ENCODE assay signal across 8 cellular contexts in the genomic region with DNA sequence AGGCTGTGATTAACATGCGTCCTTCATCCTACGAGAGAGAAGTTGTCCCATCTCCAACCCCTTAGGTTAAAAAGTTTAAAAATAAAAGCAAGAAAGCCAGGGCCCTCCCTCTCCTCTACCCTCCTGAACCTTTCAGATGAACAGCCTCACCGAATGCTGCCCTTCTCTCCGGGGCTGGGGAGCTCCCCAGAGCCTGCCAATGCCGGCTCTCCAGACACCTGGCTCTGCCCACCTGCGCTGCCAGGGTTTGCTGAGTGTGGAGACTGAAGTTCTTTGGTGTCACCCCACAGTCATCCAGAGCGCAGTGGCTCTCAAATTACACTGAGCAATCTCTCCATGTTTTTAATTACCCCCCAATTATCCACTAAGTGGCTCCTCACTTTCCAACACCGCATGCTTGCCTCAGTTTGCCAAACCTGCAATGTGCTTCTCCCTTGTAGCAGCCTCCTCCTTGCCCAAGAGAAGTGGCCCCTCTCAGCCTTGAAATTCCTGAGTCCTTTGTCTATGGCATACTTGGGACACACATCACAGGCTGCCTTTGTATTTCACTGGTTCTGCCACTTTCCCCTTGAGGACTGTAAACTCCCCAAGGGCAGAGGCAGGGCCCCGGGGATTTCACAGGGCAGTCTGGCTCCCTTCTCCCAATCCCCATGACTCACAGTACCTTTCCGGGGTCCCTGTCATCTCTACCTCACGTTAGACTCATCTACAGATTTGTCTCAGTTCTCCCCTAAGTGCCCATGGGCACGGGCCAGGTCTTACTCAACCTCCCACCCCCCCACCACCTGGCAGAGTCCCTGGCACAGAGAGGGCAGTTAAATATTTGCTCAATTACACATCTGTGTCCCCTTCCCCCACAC. TPM values are rescaled to one million over a fixed set of nuclear protein-coding genes. Genes with fewer than 3 reads are reported as not detected.
A peak's percentile ranks its signal among the peaks of the same experiment; 100 is the strongest.
DNase-seq lines count a peak whose midpoint lies in the region; ATAC-seq, FAIRE-seq and TF ChIP-seq lines count a peak whose summit lies in the region.

No MANE protein-coding gene starts in this region.

- peak overlapping the region; percentile 92 for H3K27ac Mint-ChIP-seq in activated CD8-positive, alpha-beta memory T cell treated with anti-CD3 and anti-CD28 coated beads, Interleukin-2, amount 10 ng/mL, durations not matched to agents 7 days and 5 days
- peak overlapping the region; percentile 98 for H3K27ac Mint-ChIP-seq in neural crest cell (ENCODE audit: unreplicated experiment)

- peaks cover 56% of the 10 kb centered on the region for H3K4me1 Mint-ChIP-seq in activated CD8-positive, alpha-beta memory T cell treated with anti-CD3 and anti-CD28 coated beads, Interleukin-2, amount 10 ng/mL, durations not matched to agents 7 days and 5 days
- peaks cover 41% of the 10 kb centered on the region for H3K4me1 Mint-ChIP-seq in neural crest cell

- FAIRE-seq in urothelium cell line (lab: Jason Lieb, UNC): no peak

- DNase-seq in DMS153 (lab: John Stamatoyannopoulos, UW): peak; percentile 55
- peak; percentile 92 for DNase-seq in NCI-H1105 treated with DMSO at 0.1 percent for 48 hours (lab: John Stamatoyannopoulos, UW)
- peak; percentile 63 for DNase-seq in activated CD8-positive, alpha-beta memory T cell treated with anti-CD3 and anti-CD28 coated beads, Interleukin-2, amount 10 ng/mL, durations not matched to agents 7 days and 5 days
- DNase-seq in epithelial cell of proximal tubule (ENCODE audit: low read depth): no peak
- DNase-seq in neural crest cell (ENCODE audit: low read depth, low spot score): no peak
- peak; percentile 27 for DNase-seq in urothelium cell line (ENCODE audit: low spot score)
- no peak for DNase-seq in NCI-H1930 (lab: John Stamatoyannopoulos, UW)

- H3K4me3 Mint-ChIP-seq in activated CD8-positive, alpha-beta memory T cell treated with anti-CD3 and anti-CD28 coated beads, Interleukin-2, amount 10 ng/mL, durations not matched to agents 7 days and 5 days: peak overlapping the region; percentile 88
- H3K4me3 Mint-ChIP-seq in neural crest cell: peak overlapping the region; percentile 84

- H3K9me3 Mint-ChIP-seq in activated CD8-positive, alpha-beta memory T cell treated with anti-CD3 and anti-CD28 coated beads, Interleukin-2, amount 10 ng/mL, durations not matched to agents 7 days and 5 days (ENCODE audit: low read depth): no peaks in the 10 kb centered on the region
- no peaks in the 10 kb centered on the region for H3K9me3 Mint-ChIP-seq in neural crest cell

- TF ChIP-seq CTCF in epithelial cell of proximal tubule (conservative IDR thresholded peaks at IDR 0.05; ENCODE audit: low read depth, low read length): no peak
- no peak for TF ChIP-seq CTCF in neural crest cell (conservative IDR thresholded peaks at IDR 0.05)

- H3K27me3 Mint-ChIP-seq in activated CD8-positive, alpha-beta memory T cell treated with anti-CD3 and anti-CD28 coated beads, Interleukin-2, amount 10 ng/mL, durations not matched to agents 7 days and 5 days: no peaks in the 10 kb centered on the region
- no peaks in the 10 kb centered on the region for H3K27me3 Mint-ChIP-seq in neural crest cell (ENCODE audit: low read depth)

- H3K36me3 Mint-ChIP-seq in activated CD8-positive, alpha-beta memory T cell treated with anti-CD3 and anti-CD28 coated beads, Interleukin-2, amount 10 ng/mL, durations not matched to agents 7 days and 5 days: peaks cover 42% of the 10 kb centered on the region
- H3K36me3 Mint-ChIP-seq in neural crest cell (ENCODE audit: low read depth): peaks cover 6% of the 10 kb centered on the region

- no peak for ATAC-seq in activated CD8-positive, alpha-beta memory T cell treated with anti-CD3 and anti-CD28 coated beads, Interleukin-2, amount 10 ng/mL, durations not matched to agents 7 days and 5 days
- ATAC-seq in HG03139 (IDR thresholded peaks at IDR 0.05; ENCODE audit: unreplicated experiment): no peak

- CTCF ChIA-PET in activated CD8-positive, alpha-beta memory T cell treated with anti-CD3 and anti-CD28 coated beads, Interleukin-2, amount 10 ng/mL, durations not matched to agents 7 days and 5 days (lab: Charles Lee): interaction anchor here (0.8 to 4.2 kb wide), 17 partner anchors 11 to 85 kb away, joined by 3 to 33 read pairs (median 7); no protein-coding TSS in a partner anchor

- peak overlapping the region; percentile 81 for H3K4me3 ChIP-seq in epithelial cell of proximal tubule (ENCODE audit: low read depth, low read length)

RNA-seq across cellular contexts. Expression of a gene that starts 2.0 kb away (rescaled TPM):
- 100 to 1,000 TPM; 695 to 913 TPM for total RNA-seq in activated CD8-positive, alpha-beta memory T cell treated with anti-CD3 and anti-CD28 coated beads, Interleukin-2, amount 10 ng/mL, durations not matched to agents 7 days and 5 days
- total RNA-seq in epithelial cell of proximal tubule: 797 and 896 TPM in 2 replicates
- total RNA-seq in neural crest cell: 160 and 171 TPM in 2 replicates

Comparison
In these comparisons a context has a peak if more than half of its experiments do, and no peak if none do; other contexts are left out.
1. DNase-seq: peak in DMS153 (single experiment), NCI-H1105 treated with DMSO at 0.1 percent for 48 hours (single experiment), activated CD8-positive, alpha-beta memory T cell treated with anti-CD3 and anti-CD28 coated beads, Interleukin-2, amount 10 ng/mL, durations not matched to agents 7 days and 5 days (single experiment) and urothelium cell line (single experiment); none in epithelial cell of proximal tubule (single experiment), neural crest cell (single experiment) and NCI-H1930 (0 of 2).